ENCODE assay signal across 5 cellular contexts in genomic region chr9:98515506-98516204, GRCh38.
"Had no signal": no experiment of that assay in that cellular context is flagged by ENCODE, and none has a peak within 500 bp of the region (broad histone marks: within the 10 kb centered on the region; RNA-seq: fewer than 3 reads in every experiment).

No MANE protein-coding gene starts in this region.

- H3K36me3 ChIP-seq: HAP-1 had no signal

- H3K27ac Mint-ChIP-seq: GM23338, HFFc6, IgD-negative memory B cell had no signal

- DNase-seq: HFFc6 had no signal

- H3K4me1 ChIP-seq: HAP-1 had no signal

- H3K4me3 ChIP-seq: GM23338, HAP-1 had no signal

- H3K9me3 ChIP-seq: HAP-1 had no signal

- H3K4me3 Mint-ChIP-seq: GM23338, HFFc6, IgD-negative memory B cell had no signal

- H3K4me1 Mint-ChIP-seq: IgD-negative memory B cell had no signal

- H3K27ac ChIP-seq: HL-60 had no signal

- H3K36me3 Mint-ChIP-seq: IgD-negative memory B cell had no signal

- H3K9me3 Mint-ChIP-seq: GM23338, HFFc6 had no signal
